ENCODE assay signal across 22 cellular contexts in the genomic region with DNA sequence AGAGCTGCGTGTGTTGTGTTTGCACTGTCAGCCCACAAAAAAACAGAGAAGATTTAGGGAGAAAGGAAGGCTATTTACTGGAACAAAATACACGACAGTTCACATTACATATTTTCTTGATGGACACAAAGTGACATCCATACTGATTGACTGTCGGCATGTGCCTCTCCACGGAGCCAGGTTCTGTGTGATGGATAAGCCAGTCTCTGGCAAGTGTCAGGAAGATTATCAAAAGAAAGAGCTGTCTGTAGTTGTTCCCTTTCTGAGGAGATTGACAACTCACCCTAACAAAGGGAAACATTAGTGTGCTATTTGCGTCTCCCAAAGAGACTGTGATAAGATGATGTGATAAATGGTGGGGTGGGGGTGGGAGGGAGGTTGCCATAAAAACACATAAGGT.
"Had no signal": no experiment of that assay in that cellular context is flagged by ENCODE, and none has a peak within 500 bp of the region (broad histone marks: within the 10 kb centered on the region; RNA-seq: fewer than 3 reads in every experiment).

No MANE protein-coding gene starts in this region.

- DNase-seq: activated CD4-positive, alpha-beta T cell treated with anti-CD3 and anti-CD28 coated beads for 4 hours; activated CD8-positive, alpha-beta memory T cell treated with anti-CD3 and anti-CD28 coated beads, Interleukin-2, amount 50 U/mL, for 4 hours; activated CD8-positive, alpha-beta T cell treated with anti-CD3 and anti-CD28 coated beads for 36 hours; activated naive CD4-positive, alpha-beta T cell treated with anti-CD3 and anti-CD28 coated beads, Interleukin-2, amount 50 U/mL, for 16 hours; activated naive CD8-positive, alpha-beta T cell treated with anti-CD3 and anti-CD28 coated beads, Interleukin-2, amount 10 ng/mL, durations not matched to agents 7 days and 5 days; activated T-cell treated with anti-CD3 and anti-CD28 coated beads, Interleukin-2, amount 50 U/mL, for 1 hour; adrenal gland; anterior cingulate cortex; Kasumi-1; KBM-7; NCI-H1105 treated with DMSO at 0.1 percent for 48 hours; NCI-H1436 treated with DMSO at 0.1 percent for 48 hours; NCI-H187; NCI-H2081; NCI-H510A treated with DMSO at 0.1 percent for 48 hours; NCI-H69; NK-92 treated with Interleukin-12 subunit alpha and Interleukin-12 subunit beta, amount 100 ng/mL, for 24 hours; OCI-M1; Peyer's patch; SHP77 treated with DMSO at 0.1 percent for 48 hours had no signal

- H3K9me3 ChIP-seq: adrenal gland, Peyer's patch had no signal

- ATAC-seq: activated CD4-positive, CD25-positive, alpha-beta regulatory T cell treated with anti-CD3 and anti-CD28 coated beads, Interleukin-2, amount 50 U/mL, for 24 hours; activated CD8-positive, alpha-beta T cell treated with anti-CD3 and anti-CD28 coated beads for 36 hours had no signal

- H3K36me3 Mint-ChIP-seq: activated naive CD8-positive, alpha-beta T cell treated with anti-CD3 and anti-CD28 coated beads, Interleukin-2, amount 10 ng/mL, durations not matched to agents 7 days and 5 days had no signal

- H3K9me3 Mint-ChIP-seq: activated CD8-positive, alpha-beta T cell treated with anti-CD3 and anti-CD28 coated beads for 36 hours; activated naive CD8-positive, alpha-beta T cell treated with anti-CD3 and anti-CD28 coated beads, Interleukin-2, amount 10 ng/mL, durations not matched to agents 7 days and 5 days; T-helper 1 cell treated with Interleukin-12 subunit alpha and Interleukin-12 subunit beta and Interleukin-4 antibody, amounts not matched to agents 30 μg/mL and 1 μg/mL, for 36 hours had no signal

- H3K27me3 ChIP-seq: Peyer's patch had no signal

- H3K36me3 ChIP-seq: adrenal gland, Peyer's patch had no signal

- H3K4me3 ChIP-seq: adrenal gland, Peyer's patch had no signal

- H3K27ac ChIP-seq: adrenal gland, Peyer's patch had no signal

- H3K4me1 ChIP-seq: adrenal gland, Peyer's patch had no signal

- H3K4me3 Mint-ChIP-seq: activated CD8-positive, alpha-beta T cell treated with anti-CD3 and anti-CD28 coated beads for 36 hours; activated naive CD8-positive, alpha-beta T cell treated with anti-CD3 and anti-CD28 coated beads, Interleukin-2, amount 10 ng/mL, durations not matched to agents 7 days and 5 days; T-helper 1 cell treated with Interleukin-12 subunit alpha and Interleukin-12 subunit beta and Interleukin-4 antibody, amounts not matched to agents 30 μg/mL and 1 μg/mL, for 36 hours had no signal

- H3K4me1 Mint-ChIP-seq: activated naive CD8-positive, alpha-beta T cell treated with anti-CD3 and anti-CD28 coated beads, Interleukin-2, amount 10 ng/mL, durations not matched to agents 7 days and 5 days had no signal

- H3K27ac Mint-ChIP-seq: activated CD8-positive, alpha-beta T cell treated with anti-CD3 and anti-CD28 coated beads for 36 hours; activated naive CD8-positive, alpha-beta T cell treated with anti-CD3 and anti-CD28 coated beads, Interleukin-2, amount 10 ng/mL, durations not matched to agents 7 days and 5 days; T-helper 1 cell treated with Interleukin-12 subunit alpha and Interleukin-12 subunit beta and Interleukin-4 antibody, amounts not matched to agents 30 μg/mL and 1 μg/mL, for 36 hours had no signal
